Comparison of ENCODE assay signal across 8 cellular contexts in the genomic region with DNA sequence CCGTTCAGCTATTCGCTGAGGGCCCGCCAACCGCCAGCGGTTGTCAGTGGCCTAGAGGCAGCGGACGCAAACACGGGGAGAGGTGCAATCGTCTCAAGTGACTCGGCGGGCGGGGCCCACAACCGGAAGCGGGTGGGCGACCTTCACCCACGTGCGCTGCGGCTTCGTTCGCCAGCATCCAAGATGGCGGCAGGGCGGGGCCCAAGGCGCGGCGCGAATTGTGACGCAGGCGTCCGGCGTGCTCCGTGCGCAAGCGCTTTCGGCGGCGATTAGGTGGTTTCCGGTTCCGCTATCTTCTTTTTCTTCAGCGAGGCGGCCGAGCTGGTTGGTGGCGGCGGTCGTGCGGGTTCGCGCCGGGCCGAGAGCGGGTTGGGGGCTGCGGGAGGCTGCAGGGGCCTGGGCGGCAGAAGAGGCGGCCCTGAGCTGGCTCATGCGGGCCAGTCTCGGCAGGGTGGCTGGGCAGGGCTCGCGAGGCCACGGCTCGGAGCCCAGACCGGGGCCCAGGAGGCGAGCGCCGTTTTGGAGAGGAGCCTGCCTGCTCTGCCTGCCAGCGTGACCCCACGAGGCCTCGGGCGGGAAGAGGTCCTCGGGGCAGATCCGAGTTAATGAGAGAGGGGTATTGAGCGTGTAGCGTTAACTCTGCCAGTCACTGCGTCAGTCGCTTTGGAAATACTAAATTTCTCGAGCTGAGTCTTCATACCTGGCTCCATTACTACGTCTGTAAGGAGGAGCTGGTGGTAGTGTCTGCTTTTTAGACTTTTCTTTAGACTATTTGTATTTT. TPM values are rescaled to one million over a fixed set of nuclear protein-coding genes. Genes with fewer than 3 reads are reported as not detected.
A peak's percentile ranks its signal among the peaks of the same experiment; 100 is the strongest.
DNase-seq lines count a peak whose midpoint lies in the region; ATAC-seq and TF ChIP-seq lines count a peak whose summit lies in the region.

A gene (plus strand): TSS at position 294 of the 781 bp plus-strand sequence. CDS start 1,444 bp downstream, outside the sequence.

- H3K27me3 ChIP-seq in left ventricle myocardium inferior (ENCODE audit: low read depth) (no peaks in the 10 kb centered on the region), uterus (no peaks in the 10 kb centered on the region)

- H3K27ac ChIP-seq in angular gyrus (ENCODE audit: low read depth, low read length) (peak within 1 kb of the TSS; percentile 91), left ventricle myocardium inferior (replicated peaks) (peak within 1 kb of the TSS; percentile 95), uterus (peak within 1 kb of the TSS; percentile 75 to 92)

- TF ChIP-seq CTCF in left ventricle myocardium inferior (IDR thresholded peaks at IDR 0.05; ENCODE audit: borderline replicate concordance): no peak
- TF ChIP-seq CTCF in uterus (IDR thresholded peaks at IDR 0.05): peak in 2 of 4 experiments; percentile 19 to 21

- H3K4me3 ChIP-seq in left ventricle myocardium inferior (peak within 1 kb of the TSS; percentile 89), uterus (peak within 1 kb of the TSS; percentile 72 to 91)

- H3K36me3 ChIP-seq in left ventricle myocardium inferior: peaks cover 67% of the 10 kb centered on the region
- H3K36me3 ChIP-seq in uterus: no peaks in the 10 kb centered on the region

- intact Hi-C loops in left ventricle myocardium inferior (cut with micrococcal nuclease) (no loop called here), uterus (cut with DNase I; ENCODE audit: low total_unique reads) (loop anchor here (10.0 kb wide), 1 partner anchor 127 kb away; no protein-coding TSS in a partner anchor)

- peak; percentile 94 for ATAC-seq in HG02885 (IDR thresholded peaks at IDR 0.05; ENCODE audit: poor library complexity, unreplicated experiment)

- no peaks in the 10 kb centered on the region for H3K9me3 ChIP-seq in left ventricle myocardium inferior (replicated peaks)
- no peaks in the 10 kb centered on the region for H3K9me3 ChIP-seq in uterus

- H3K4me1 ChIP-seq in left ventricle myocardium inferior: peaks cover 26% of the 10 kb centered on the region
- H3K4me1 ChIP-seq in uterus: peaks cover 8 to 9% of the 10 kb centered on the region in 2 donors

- TF ChIP-seq POLR2A in GM15510 (IDR thresholded peaks at IDR 0.05; ENCODE audit: borderline replicate concordance, extremely low read depth, insufficient read length) (peak; percentile 95), uterus (IDR thresholded peaks at IDR 0.05) (peak; percentile 85 to 95)

- DNase-seq in NCI-H187 (lab: John Stamatoyannopoulos, UW): peak; percentile 82 to 89
- peak; percentile 98 to 99 (median 98) for DNase-seq in T-helper 2 cell
- DNase-seq in left ventricle myocardium inferior: peak; percentile 98
- DNase-seq in pulmonary artery endothelial cell (ENCODE audit: low read depth, low spot score): peak; percentile 83
- DNase-seq in uterus: peak; percentile 96 to 99

RNA-seq across cellular contexts. Expression of the gene that starts here (rescaled TPM):
- total RNA-seq in left ventricle myocardium inferior (643 TPM), pulmonary artery endothelial cell (882 and 970 TPM in 2 replicates), uterus (1,000 to 10,000 TPM in 2 of 4 donors, 100 to 1,000 TPM in 2; 295 to 1,369 (median 721) TPM)

Comparison
In these comparisons a context has a peak if more than half of its experiments do, and no peak if none do; other contexts are left out.
1. Peak in every context shown above with its lines: DNase-seq, ATAC-seq, H3K4me3 ChIP-seq and H3K27ac ChIP-seq.